Comparison of ENCODE assay signal across 8 cellular contexts in the genomic region with DNA sequence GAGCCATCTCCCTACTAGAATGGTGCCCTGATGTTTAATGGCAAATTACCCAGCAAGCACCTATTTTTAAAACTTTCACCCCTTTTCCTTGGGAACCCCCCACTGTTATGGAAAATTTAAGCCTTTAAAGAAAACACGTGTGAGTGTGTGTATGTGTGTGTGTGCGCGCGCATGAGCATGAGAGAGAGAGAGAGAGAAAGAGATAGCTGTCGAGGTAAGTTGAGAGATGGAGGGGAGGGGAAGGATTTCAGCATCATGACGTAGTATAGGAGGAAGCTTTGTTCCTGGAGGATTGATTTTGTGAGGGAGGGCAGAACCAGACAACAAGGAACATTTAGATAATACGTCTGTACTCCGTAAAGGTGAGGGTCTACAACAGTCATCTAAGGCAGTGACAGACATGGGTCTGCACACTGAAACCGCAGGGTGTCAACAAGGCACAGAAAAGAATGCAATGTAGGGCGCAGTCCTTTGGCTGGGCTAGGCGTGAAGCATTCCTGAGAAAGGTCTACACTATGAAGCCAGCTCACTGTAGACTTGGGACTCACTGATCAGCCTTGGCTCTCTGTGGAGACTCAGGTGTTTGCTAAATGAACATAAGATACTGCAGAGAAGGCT.
DNase-seq lines count a peak whose midpoint lies in the region; ATAC-seq, FAIRE-seq and TF ChIP-seq lines count a peak whose summit lies in the region.

No MANE protein-coding gene starts in this region.

- peak overlapping the region; percentile 85 for H3K4me2 ChIP-seq in GM12878 (ENCODE audit: control insufficient read depth, insufficient read depth)

- peak overlapping the region; percentile 36 for H3K4me3 Mint-ChIP-seq in activated naive CD4-positive, alpha-beta T cell treated with anti-CD3 and anti-CD28 coated beads, Interleukin-2, amount 10 ng/mL, durations not matched to agents 7 days and 5 days

- CTCF ChIA-PET in activated naive CD4-positive, alpha-beta T cell treated with anti-CD3 and anti-CD28 coated beads, Interleukin-2, amount 10 ng/mL, durations not matched to agents 7 days and 5 days (lab: Charles Lee), result interaction anchor here (1.3 kb wide), 1 partner anchor 14 kb away, joined by 3 read pairs; no protein-coding TSS in a partner anchor
- CTCF ChIA-PET in GM12878 (lab: Yijun Ruan, JAX), result interaction anchor here (1.2 to 1.3 kb wide), 2 partner anchors 12 to 111 kb away, joined by 3 to 4 read pairs; no protein-coding TSS in a partner anchor

- H3K27ac Mint-ChIP-seq in activated naive CD4-positive, alpha-beta T cell treated with anti-CD3 and anti-CD28 coated beads, Interleukin-2, amount 10 ng/mL, durations not matched to agents 7 days and 5 days, result no peak overlapping the region

- H3K9ac ChIP-seq in GM12878 (ENCODE audit: control insufficient read depth, insufficient read depth, low read length), result no peak overlapping the region

- ATAC-seq in GM12878 (no peak), left colon (peak; percentile 27), GM21381 (IDR thresholded peaks at IDR 0.05; ENCODE audit: unreplicated experiment) (no peak)

- no TSS peak for BruUV-seq in GM12878 (replicated peaks; lab: Mats Ljungman, UMichigan)

- peak overlapping the region; percentile 84; the same call in 1 of the 2 replicates for H2AFZ ChIP-seq in GM12878 (ENCODE audit: control insufficient read depth, low read depth, low read length)

- TF ChIP-seq CTCF in GM12878 (IDR thresholded peaks at IDR 0.05 in 2 of 3, conservative IDR thresholded peaks at IDR 0.05 in 1 of 3; ENCODE audit: control insufficient read depth in 2 of 3, extremely low read depth in 1 of 3, insufficient read depth in 1 of 3, low read depth in 3 of 3, low read length in 3 of 3), result no peak
- no peak for TF ChIP-seq CTCF in tibial artery (IDR thresholded peaks at IDR 0.05)

- H3K4me1 ChIP-seq in GM12878 (ENCODE audit: control insufficient read depth, insufficient read depth, low read length) (peaks cover 7% of the 10 kb centered on the region), tibial artery (peaks cover 0 to 20% (median 13%) of the 10 kb centered on the region in 4 donors)

- H3K4me1 Mint-ChIP-seq in activated naive CD4-positive, alpha-beta T cell treated with anti-CD3 and anti-CD28 coated beads, Interleukin-2, amount 10 ng/mL, durations not matched to agents 7 days and 5 days, result peaks cover 14% of the 10 kb centered on the region

- in situ Hi-C loops in GM12878 (cut with MboI), result no loop called here

- no peak for TF ChIP-seq POLR2A in GM12878 (IDR thresholded peaks at IDR 0.05; ENCODE audit: low read depth, low read length)

- DNase-seq in activated naive CD4-positive, alpha-beta T cell treated with anti-CD3 and anti-CD28 coated beads, Interleukin-2, amount 10 ng/mL, durations not matched to agents 7 days and 5 days, result no peak
- DNase-seq in activated naive CD4-positive, alpha-beta T cell (lab: John Stamatoyannopoulos, UW), result no peak
- no peak for DNase-seq in GM12878 (ENCODE audit: low read depth, low spot score)
- peak in 1 of 2 donors; percentile 26 for DNase-seq in left colon
- no peak for DNase-seq in tibial artery
- DNase-seq in COLO829 (ENCODE audit: low spot score), result no peak
- DNase-seq in NCI-H446 (lab: John Stamatoyannopoulos, UW), result no peak

- no peaks in the 10 kb centered on the region for H4K20me1 ChIP-seq in GM12878 (ENCODE audit: control insufficient read depth, insufficient read depth)

- SMC1A ChIA-PET in GM12878 (lab: Charles Lee; ENCODE audit: uncharacterized antibody, unreplicated experiment), result interaction anchor here (1.2 to 1.3 kb wide), 2 partner anchors 12 to 485 kb away, joined by 3 to 4 read pairs; no protein-coding TSS in a partner anchor

- H3K27me3 Mint-ChIP-seq in activated naive CD4-positive, alpha-beta T cell treated with anti-CD3 and anti-CD28 coated beads, Interleukin-2, amount 10 ng/mL, durations not matched to agents 7 days and 5 days, result peaks cover 43% of the 10 kb centered on the region

- RAD21 ChIA-PET in GM12878 (lab: Charles Lee; ENCODE audit: unreplicated experiment), result no interaction called here

- WGBS in GM12878 (ENCODE audit: insufficient coverage, insufficient replicate concordance, low lambda C conversion rate, missing lambda C conversion rate), result 70% methylated on average over 11 of the region's 11 CpGs

- no peaks in the 10 kb centered on the region for H3K27me3 ChIP-seq in GM12878 (replicated peaks in 1 of 2; ENCODE audit: control insufficient read depth in 2 of 2, insufficient read depth in 2 of 2, low read length in 1 of 2)
- no peaks in the 10 kb centered on the region for H3K27me3 ChIP-seq in tibial artery

- intact Hi-C loops in GM12878 (cut with micrococcal nuclease; ENCODE audit: unreplicated experiment), result no loop called here
- intact Hi-C loops in left colon (cut with DNase I, micrococcal nuclease), result no loop called here
- intact Hi-C loops in tibial artery (cut with DNase I; ENCODE audit: low total_unique reads), result loop anchor here (5.0 to 10.0 kb wide), 2 partner anchors 108 to 604 kb away; no protein-coding TSS in a partner anchor

- H3K27ac ChIP-seq in GM12878 (ENCODE audit: control insufficient read depth, insufficient read depth), result no peak overlapping the region
- H3K27ac ChIP-seq in tibial artery, result peak overlapping the region in 1 of 2 donors; percentile 42

- H3K36me3 ChIP-seq in GM12878 (ENCODE audit: control insufficient read depth in 2 of 2, insufficient read depth in 2 of 2, low read length in 1 of 2), result no peaks in the 10 kb centered on the region
- no peaks in the 10 kb centered on the region for H3K36me3 ChIP-seq in tibial artery

- peaks cover 3% of the 10 kb centered on the region; the same call in 2 of the 3 replicates for H3K9me3 ChIP-seq in GM12878 (replicated peaks; ENCODE audit: control insufficient read depth, insufficient read depth, low read length)
- H3K9me3 ChIP-seq in tibial artery, result peaks cover 0 to 5% (median 0%) of the 10 kb centered on the region in 3 donors

- no peak for FAIRE-seq in GM12878 (lab: Jason Lieb, UNC)

- no peak for TF ChIP-seq EP300 in GM12878 (IDR thresholded peaks at IDR 0.05; ENCODE audit: borderline replicate concordance in 1 of 2, control insufficient read depth in 1 of 2, low read depth in 2 of 2, low read length in 2 of 2)

- H3K79me2 ChIP-seq in GM12878 (ENCODE audit: control insufficient read depth, insufficient read depth, low read length), result no peaks in the 10 kb centered on the region

- no peak for TF ChIP-seq RAD21 in GM12878 (IDR thresholded peaks at IDR 0.05; ENCODE audit: insufficient read depth, low read depth, low read length)

- no peaks in the 10 kb centered on the region for H3K9me3 Mint-ChIP-seq in activated naive CD4-positive, alpha-beta T cell treated with anti-CD3 and anti-CD28 coated beads, Interleukin-2, amount 10 ng/mL, durations not matched to agents 7 days and 5 days

- POLR2A ChIA-PET in GM12878 (lab: Charles Lee), result interaction anchor here (0.5 to 1.3 kb wide), 2 partner anchors 21 to 23 kb away, joined by 3 read pairs; no protein-coding TSS in a partner anchor

- H3K4me3 ChIP-seq in GM12878, result no peak overlapping the region
- H3K4me3 ChIP-seq in tibial artery, result peak overlapping the region; percentile 50 to 58

- no peaks in the 10 kb centered on the region for H3K36me3 Mint-ChIP-seq in activated naive CD4-positive, alpha-beta T cell treated with anti-CD3 and anti-CD28 coated beads, Interleukin-2, amount 10 ng/mL, durations not matched to agents 7 days and 5 days

TF ChIP-seq in GM12878, 131 proteins besides CTCF, POLR2A, EP300 and RAD21:
- TF ChIP-seq MXI1 (IDR thresholded peaks at IDR 0.05; ENCODE audit: low read depth, low read length) (no peak), BCL11A (IDR thresholded peaks at IDR 0.05; ENCODE audit: low read depth, low read length) (no peak), IKZF2 (IDR thresholded peaks at IDR 0.05) (no peak), CEBPB (IDR thresholded peaks at IDR 0.05; ENCODE audit: borderline replicate concordance in 1 of 2, low read depth in 2 of 2, low read length in 2 of 2) (no peak), ZBED1 (IDR thresholded peaks at IDR 0.05; ENCODE audit: borderline replicate concordance) (no peak)
- TF ChIP-seq, protein P1, sequence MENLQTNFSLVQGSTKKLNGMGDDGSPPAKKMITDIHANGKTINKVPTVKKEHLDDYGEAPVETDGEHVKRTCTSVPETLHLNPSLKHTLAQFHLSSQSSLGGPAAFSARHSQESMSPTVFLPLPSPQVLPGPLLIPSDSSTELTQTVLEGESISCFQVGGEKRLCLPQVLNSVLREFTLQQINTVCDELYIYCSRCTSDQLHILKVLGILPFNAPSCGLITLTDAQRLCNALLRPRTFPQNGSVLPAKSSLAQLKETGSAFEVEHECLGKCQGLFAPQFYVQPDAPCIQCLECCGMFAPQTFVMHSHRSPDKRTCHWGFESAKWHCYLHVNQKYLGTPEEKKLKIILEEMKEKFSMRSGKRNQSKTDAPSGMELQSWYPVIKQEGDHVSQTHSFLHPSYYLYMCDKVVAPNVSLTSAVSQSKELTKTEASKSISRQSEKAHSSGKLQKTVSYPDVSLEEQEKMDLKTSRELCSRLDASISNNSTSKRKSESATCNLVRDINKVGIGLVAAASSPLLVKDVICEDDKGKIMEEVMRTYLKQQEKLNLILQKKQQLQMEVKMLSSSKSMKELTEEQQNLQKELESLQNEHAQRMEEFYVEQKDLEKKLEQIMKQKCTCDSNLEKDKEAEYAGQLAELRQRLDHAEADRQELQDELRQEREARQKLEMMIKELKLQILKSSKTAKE (IDR thresholded peaks at IDR 0.05; ENCODE audit: low read depth, poor library complexity, severe bottlenecking), result no peak
